In genomic region chr9:7154003-7154619, GRCh38 we compare ENCODE assay signal across 18 cellular contexts.
DNase-seq lines count a peak whose midpoint lies in the region; ATAC-seq, FAIRE-seq and TF ChIP-seq lines count a peak whose summit lies in the region.
"Had no signal": no experiment of that assay in that cellular context is flagged by ENCODE, and none has a peak within 500 bp of the region (broad histone marks: within the 10 kb centered on the region; RNA-seq: fewer than 3 reads in every experiment).

No MANE protein-coding gene starts in this region.

- H3K27ac ChIP-seq in SK-N-SH (ENCODE audit: low read depth in 2 of 2, low read length in 1 of 2): peak overlapping the region in 1 of 2 experiments; percentile 71; a peak in 2 of 4 replicates
- no peak overlapping the region for H3K27ac ChIP-seq in H1 (ENCODE audit: low read depth, low read length)
- H3K27ac ChIP-seq in neuronal stem cell (replicated peaks; ENCODE audit: low read length): no peak overlapping the region
- H3K27ac ChIP-seq: C4-2B, GM23248, SJSA1 had no signal

- peak in 1 of 2 experiments; percentile 42; a peak in 1 of 4 replicates for TF ChIP-seq EP300 in SK-N-SH (IDR thresholded peaks at IDR 0.05; ENCODE audit: borderline replicate concordance in 1 of 2, low read depth in 1 of 2, low read length in 1 of 2)
- TF ChIP-seq EP300 in H1 (IDR thresholded peaks at IDR 0.05; ENCODE audit: borderline replicate concordance in 1 of 2, low read depth in 2 of 2, low read length in 2 of 2): no peak

- DNase-seq in SK-N-SH (peak; percentile 65), NCI-H82 (lab: John Stamatoyannopoulos, UW) (peak; percentile 84), H1 (ENCODE audit: low read depth in 1 of 2, low spot score in 2 of 2) (no peak), neuronal stem cell (ENCODE audit: low spot score) (no peak), NCI-H1105 treated with DMSO at 0.1 percent for 48 hours (lab: John Stamatoyannopoulos, UW) (no peak), GM19240 (ENCODE audit: insufficient read length, low spot score) (no peak)
- DNase-seq: COR-L47, GM23248, NCI-H1417 treated with DMSO at 0.1 percent for 48 hours, NCI-H345, NCI-H774 had no signal

- H3K4me1 ChIP-seq in SK-N-SH (ENCODE audit: control insufficient read depth in 1 of 2, insufficient read depth in 2 of 2, low read depth in 1 of 2, low read length in 1 of 2) (peaks cover 0 to 18% of the 10 kb centered on the region in 2 experiments; a peak in 1 of 4 replicates), H1 (replicated peaks in 1 of 4; ENCODE audit: control insufficient read depth in 3 of 4, insufficient read depth in 4 of 4, low read length in 3 of 4) (no peaks in the 10 kb centered on the region), neuronal stem cell (ENCODE audit: control insufficient read depth in 2 of 2, insufficient read depth in 1 of 2, low read depth in 1 of 2, low read length in 2 of 2) (peaks cover 0 to 2% of the 10 kb centered on the region in 2 donors)
- H3K4me1 ChIP-seq: SJSA1 had no signal

- no peak overlapping the region for H3K56ac ChIP-seq in H1 (replicated peaks; ENCODE audit: insufficient read length, low read depth, low read length)

- no peak for FAIRE-seq in H1 (lab: Jason Lieb, UNC)
- FAIRE-seq: A204.1, GM12891, GM19239 had no signal

- H3K9me3 ChIP-seq in SK-N-SH (no peaks in the 10 kb centered on the region), H1 (ENCODE audit: insufficient read depth in 2 of 2, low read depth in 1 of 2, low read length in 1 of 2) (no peaks in the 10 kb centered on the region), neuronal stem cell (replicated peaks in 1 of 2; ENCODE audit: control insufficient read depth in 2 of 2, insufficient read depth in 1 of 2, low read depth in 1 of 2, low read length in 2 of 2) (no peaks in the 10 kb centered on the region)
- H3K9me3 ChIP-seq: SJSA1 had no signal

- 72% methylated on average over 4 of the region's 9 CpGs for WGBS in SK-N-SH (ENCODE audit: low lambda C conversion rate)
- 91% methylated on average over 9 of the region's 9 CpGs; no CpG with 5 or more reads in 1 of the 2 experiments for WGBS in H1 (ENCODE audit: extremely low coverage in 1 of 2, insufficient coverage in 1 of 2, insufficient read length in 1 of 2, insufficient replicate concordance in 2 of 2, low coverage in 1 of 2, low lambda C conversion rate in 2 of 2, missing lambda C conversion rate in 1 of 2), 2 experiments
- no CpG with 5 or more reads among the region's 9 CpGs for WGBS in neuronal stem cell (ENCODE audit: extremely low coverage in 2 of 2, insufficient read length in 2 of 2, insufficient replicate concordance in 1 of 2), 2 donors

- no peak overlapping the region for H3K23ac ChIP-seq in H1 (ENCODE audit: insufficient read length)
- no peak overlapping the region for H3K23ac ChIP-seq in neuronal stem cell (ENCODE audit: low read depth, low read length, poor library complexity)

- H2BK20ac ChIP-seq in H1 (ENCODE audit: low read length): no peak overlapping the region

- H3K79me2 ChIP-seq in SK-N-SH (ENCODE audit: insufficient read depth) (no peaks in the 10 kb centered on the region), H1 (ENCODE audit: control insufficient read depth in 1 of 2, insufficient read depth in 2 of 2, low read length in 2 of 2) (no peaks in the 10 kb centered on the region)

- H3K36me3 ChIP-seq in SK-N-SH (replicated peaks in 1 of 2; ENCODE audit: control insufficient read depth in 1 of 2, insufficient read depth in 2 of 2, low read length in 1 of 2) (no peaks in the 10 kb centered on the region), H1 (ENCODE audit: control insufficient read depth in 2 of 4, insufficient read depth in 4 of 4, low read length in 3 of 4) (no peaks in the 10 kb centered on the region), neuronal stem cell (replicated peaks in 1 of 2; ENCODE audit: control insufficient read depth in 2 of 2, insufficient read depth in 2 of 2, low read length in 2 of 2) (no peaks in the 10 kb centered on the region)
- H3K36me3 ChIP-seq: SJSA1 had no signal

- CTCF ChIA-PET in SK-N-SH (lab: Yijun Ruan, JAX) (interaction anchor here (1.3 to 1.9 kb wide), 3 partner anchors 10 to 101 kb away, joined by 4 to 6 read pairs (median 5); no protein-coding TSS in a partner anchor), H1 (lab: Charles Lee; ENCODE audit: partially characterized antibody) (interaction anchor here (0.8 to 1.5 kb wide), 8 partner anchors 11 to 119 kb away, joined by 3 to 6 read pairs (median 4); no protein-coding TSS in a partner anchor)

- H3K79me1 ChIP-seq in H1 (ENCODE audit: low read depth, low read length) (no peaks in the 10 kb centered on the region), neuronal stem cell (ENCODE audit: low read depth, low read length) (no peaks in the 10 kb centered on the region)

- peak overlapping the region; percentile 62; the same call in 1 of the 2 replicates for H4K8ac ChIP-seq in H1 (ENCODE audit: extremely low read depth, insufficient read depth, low read length)
- no peak overlapping the region for H4K8ac ChIP-seq in neuronal stem cell (ENCODE audit: low read depth, low read length)

- H3K4me2 ChIP-seq in SK-N-SH: no peak overlapping the region
- H3K4me2 ChIP-seq in H1 (ENCODE audit: insufficient read depth in 1 of 2, low read depth in 2 of 2, low read length in 2 of 2): no peak overlapping the region
- H3K4me2 ChIP-seq in neuronal stem cell (ENCODE audit: insufficient read depth, low read length, poor library complexity, severe bottlenecking): no peak overlapping the region

- no peak overlapping the region for H2BK5ac ChIP-seq in H1 (ENCODE audit: low read depth, low read length)
- no peak overlapping the region for H2BK5ac ChIP-seq in neuronal stem cell (ENCODE audit: low read length)

- H4K91ac ChIP-seq in H1 (replicated peaks; ENCODE audit: insufficient read length, low read length) (no peak overlapping the region), neuronal stem cell (ENCODE audit: low read depth, low read length, poor library complexity) (no peak overlapping the region)

- H4K20me1 ChIP-seq in SK-N-SH (ENCODE audit: insufficient read depth) (no peaks in the 10 kb centered on the region), H1 (replicated peaks in 1 of 2; ENCODE audit: control insufficient read depth in 1 of 2, insufficient read depth in 2 of 2, low read length in 2 of 2) (no peaks in the 10 kb centered on the region)

- TF ChIP-seq CTCF in SK-N-SH (IDR thresholded peaks at IDR 0.05) (no peak), H1 (IDR thresholded peaks at IDR 0.05; ENCODE audit: control extremely low read depth in 1 of 3, insufficient read depth in 1 of 3, low read depth in 1 of 3, low read length in 3 of 3) (no peak)

- H3K4ac ChIP-seq in H1 (replicated peaks; ENCODE audit: insufficient read length, low read depth, low read length) (no peak overlapping the region), neuronal stem cell (ENCODE audit: low read length) (no peak overlapping the region)

- H2BK15ac ChIP-seq in H1 (ENCODE audit: low read length): no peak overlapping the region
- no peak overlapping the region for H2BK15ac ChIP-seq in neuronal stem cell (ENCODE audit: low read length)

- TF ChIP-seq POLR2A in H1 (IDR thresholded peaks at IDR 0.05; ENCODE audit: control extremely low read depth in 1 of 2, low read depth in 2 of 2, low read length in 2 of 2): no peak

- H4K5ac ChIP-seq in H1 (ENCODE audit: insufficient read length, low read depth, low read length): no peak overlapping the region

- no peak overlapping the region for H2AK5ac ChIP-seq in H1 (ENCODE audit: low read depth, low read length)
- H2AK5ac ChIP-seq in neuronal stem cell (ENCODE audit: low read depth, low read length): no peak overlapping the region

- H3K18ac ChIP-seq in H1 (ENCODE audit: extremely low read depth, low read length) (no peak overlapping the region), neuronal stem cell (ENCODE audit: low read length) (no peak overlapping the region)

- H3K4me3 ChIP-seq in SK-N-SH (ENCODE audit: low read depth in 2 of 2, low read length in 1 of 2) (no peak overlapping the region), H1 (ENCODE audit: extremely low read depth in 1 of 4, insufficient read depth in 2 of 4, low read depth in 3 of 4, low read length in 4 of 4) (no peak overlapping the region), neuronal stem cell (ENCODE audit: low read length in 2 of 2) (no peak overlapping the region)
- H3K4me3 ChIP-seq: GM23248, SJSA1 had no signal

- TF ChIP-seq RAD21 in SK-N-SH (IDR thresholded peaks at IDR 0.05; ENCODE audit: low read length) (no peak), H1 (IDR thresholded peaks at IDR 0.05 in 1 of 2, conservative IDR thresholded peaks at IDR 0.05 in 1 of 2; ENCODE audit: low read depth in 2 of 2, low read length in 2 of 2) (no peak)

- H3K9ac ChIP-seq in SK-N-SH: no peak overlapping the region
- H3K9ac ChIP-seq in H1 (replicated peaks in 1 of 4; ENCODE audit: extremely low read depth in 1 of 4, low read depth in 3 of 4, low read length in 3 of 4): no peak overlapping the region
- H3K9ac ChIP-seq in neuronal stem cell (ENCODE audit: low read depth, low read length, poor library complexity): no peak overlapping the region
- H3K9ac ChIP-seq: GM23248 had no signal

- ATAC-seq in SK-N-SH treated with all-trans-retinoic acid at 6 μM for 48 hours (no peak; the same call in 2 of the 3 replicates), esophagus mucosa (no peak)

- H2BK12ac ChIP-seq in H1 (ENCODE audit: low read depth, low read length) (no peak overlapping the region), neuronal stem cell (ENCODE audit: low read length) (peak overlapping the region; percentile 5)

- H3K23me2 ChIP-seq in H1 (ENCODE audit: low read depth, low read length): no peaks in the 10 kb centered on the region

- no peak overlapping the region for H2BK120ac ChIP-seq in H1 (replicated peaks; ENCODE audit: low read depth, low read length)
- H2BK120ac ChIP-seq in neuronal stem cell (ENCODE audit: low read depth, low read length): no peak overlapping the region

- H3F3A ChIP-seq in SK-N-SH (replicated peaks; ENCODE audit: insufficient read depth): no peaks in the 10 kb centered on the region

- no peaks in the 10 kb centered on the region for H3K9me2 ChIP-seq in SK-N-SH

- H3K27me3 ChIP-seq in SK-N-SH (ENCODE audit: insufficient read depth): no peaks in the 10 kb centered on the region
- H3K27me3 ChIP-seq in H1 (replicated peaks in 1 of 4; ENCODE audit: control insufficient read depth in 3 of 4, extremely low read depth in 1 of 4, insufficient read depth in 3 of 4, low read length in 3 of 4): no peaks in the 10 kb centered on the region
- no peaks in the 10 kb centered on the region for H3K27me3 ChIP-seq in neuronal stem cell (ENCODE audit: control insufficient read depth in 3 of 3, insufficient read depth in 3 of 3, low read depth in 1 of 3, low read length in 3 of 3)
- H3K27me3 ChIP-seq: SJSA1 had no signal

- H2AFZ ChIP-seq in SK-N-SH (ENCODE audit: low read depth) (no peak overlapping the region), H1 (ENCODE audit: low read length) (no peak overlapping the region), neuronal stem cell (ENCODE audit: low read length) (no peak overlapping the region)
- H2AFZ ChIP-seq: GM23248 had no signal

- H3K14ac ChIP-seq in H1 (ENCODE audit: insufficient read length) (no peak overlapping the region), neuronal stem cell (ENCODE audit: low read length) (no peak overlapping the region)

- POLR2A ChIA-PET in SK-N-SH (lab: Yijun Ruan, JAX): no interaction called here
- POLR2A ChIA-PET in H1 (lab: Charles Lee; ENCODE audit: partially characterized antibody): no interaction called here

TF ChIP-seq in SK-N-SH treated with all-trans-retinoic acid at 6 μM for 48 hours, 23 proteins besides CTCF, POLR2A, EP300 and RAD21 (continues in another document):
- no peak for TF ChIP-seq SNAI2 (CRISPR knock-in tag; IDR thresholded peaks at IDR 0.05)

Comparison
In these comparisons a context has a peak if more than half of its experiments do, and no peak if none do; other contexts are left out.
1. DNase-seq: peak in SK-N-SH (single experiment) and NCI-H82 (single experiment); none in H1 (0 of 2), neuronal stem cell (single experiment), NCI-H1105 treated with DMSO at 0.1 percent for 48 hours (single experiment) and GM19240 (single experiment).